10 cellular contexts compared by ENCODE assay signal in genomic region chr21:35438643-35439404, GRCh38.
DNase-seq lines count a peak whose midpoint lies in the region; ATAC-seq and TF ChIP-seq lines count a peak whose summit lies in the region.
"Had no signal": no experiment of that assay in that cellular context is flagged by ENCODE, and none has a peak within 500 bp of the region (broad histone marks: within the 10 kb centered on the region; RNA-seq: fewer than 3 reads in every experiment).

No MANE protein-coding gene starts in this region.

- H3K79me2 ChIP-seq in osteoblast (ENCODE audit: insufficient read depth, low read length) = no peaks in the 10 kb centered on the region

- H3K27me3 ChIP-seq in HL-60 (ENCODE audit: insufficient read depth, poor library complexity, severe bottlenecking) (no peaks in the 10 kb centered on the region), osteoblast (ENCODE audit: insufficient read depth, low read length) (peaks cover 6% of the 10 kb centered on the region)

- H3K9me3 Mint-ChIP-seq in activated naive CD4-positive, alpha-beta T cell treated with anti-CD3 and anti-CD28 coated beads, Interleukin-2, amount 50 U/mL, for 72 hours = peaks cover 10 to 12% of the 10 kb centered on the region in 2 donors

- DNase-seq in activated CD8-positive, alpha-beta memory T cell treated with anti-CD3 and anti-CD28 coated beads, Interleukin-2, amount 50 U/mL, for 48 hours = peak; percentile 52
- no peak for DNase-seq in activated CD8-positive, alpha-beta memory T cell treated with anti-CD3 and anti-CD28 coated beads for 24 hours
- DNase-seq in HL-60 (ENCODE audit: low read depth in 1 of 2, low spot score in 1 of 2) (peak; percentile 22 to 53), renal cortical epithelial cell (ENCODE audit: low read depth) (peak; percentile 5), osteoblast (ENCODE audit: insufficient read length, low spot score, missing footprints) (no peak), DMS53 (lab: John Stamatoyannopoulos, UW) (no peak), activated gamma-delta T cell treated with Interleukin-2 at 50 U/mL for 16 hours (no peak)
- no peak for DNase-seq in activated naive CD4-positive, alpha-beta T cell treated with anti-CD3 and anti-CD28 coated beads, Interleukin-2, amount 50 U/mL, for 72 hours (ENCODE audit: low spot score in 2 of 2)
- DNase-seq: amniotic stem cell had no signal

- H3K27ac ChIP-seq in HL-60 (replicated peaks) = no peak overlapping the region
- H3K27ac ChIP-seq in osteoblast (ENCODE audit: low read depth, low read length) = no peak overlapping the region

- H3K4me1 ChIP-seq in osteoblast (ENCODE audit: insufficient read depth, low read length) = no peaks in the 10 kb centered on the region

- H3K9me3 ChIP-seq in osteoblast (ENCODE audit: low read depth, low read length) = no peaks in the 10 kb centered on the region

- H2AFZ ChIP-seq in osteoblast (ENCODE audit: low read length) = no peak overlapping the region

- H3K4me3 ChIP-seq in HL-60 (replicated peaks; ENCODE audit: insufficient read depth, low read length) (no peak overlapping the region), osteoblast (ENCODE audit: insufficient read depth, low read length) (no peak overlapping the region)

- no peak overlapping the region for H3K4me2 ChIP-seq in osteoblast (ENCODE audit: insufficient read depth, low read length)

- TF ChIP-seq CTCF in HL-60 (IDR thresholded peaks at IDR 0.05; ENCODE audit: insufficient read depth, low read length) = no peak
- no peak for TF ChIP-seq CTCF in osteoblast (IDR thresholded peaks at IDR 0.05; ENCODE audit: extremely low read depth, low read depth, low read length)

- no peaks in the 10 kb centered on the region for H4K20me1 ChIP-seq in osteoblast (ENCODE audit: insufficient read depth, low read length)

- peak overlapping the region in 1 of 2 donors; percentile 18 for H3K27ac Mint-ChIP-seq in activated naive CD4-positive, alpha-beta T cell treated with anti-CD3 and anti-CD28 coated beads, Interleukin-2, amount 50 U/mL, for 72 hours

- H3K36me3 Mint-ChIP-seq in activated naive CD4-positive, alpha-beta T cell treated with anti-CD3 and anti-CD28 coated beads, Interleukin-2, amount 50 U/mL, for 72 hours = peaks cover 11 to 20% of the 10 kb centered on the region in 2 donors
- H3K36me3 Mint-ChIP-seq: CD14-positive monocyte had no signal

- peak; percentile 66 to 96 for ATAC-seq in activated naive CD4-positive, alpha-beta T cell treated with anti-CD3 and anti-CD28 coated beads, Interleukin-2, amount 50 U/mL, for 72 hours

- no peaks in the 10 kb centered on the region for H3K36me3 ChIP-seq in osteoblast (ENCODE audit: insufficient read depth, low read length)

Comparison
In these comparisons a context has a peak if more than half of its experiments do, and no peak if none do; other contexts are left out.
1. DNase-seq: peak in activated CD8-positive, alpha-beta memory T cell treated with anti-CD3 and anti-CD28 coated beads, Interleukin-2, amount 50 U/mL, for 48 hours (single experiment), HL-60 (2 of 2) and renal cortical epithelial cell (single experiment); none in activated CD8-positive, alpha-beta memory T cell treated with anti-CD3 and anti-CD28 coated beads for 24 hours (single experiment), activated naive CD4-positive, alpha-beta T cell treated with anti-CD3 and anti-CD28 coated beads, Interleukin-2, amount 50 U/mL, for 72 hours (0 of 2), osteoblast (single experiment), DMS53 (single experiment) and activated gamma-delta T cell treated with Interleukin-2 at 50 U/mL for 16 hours (single experiment).